ENCODE assay signal across 8 cellular contexts in the genomic region with DNA sequence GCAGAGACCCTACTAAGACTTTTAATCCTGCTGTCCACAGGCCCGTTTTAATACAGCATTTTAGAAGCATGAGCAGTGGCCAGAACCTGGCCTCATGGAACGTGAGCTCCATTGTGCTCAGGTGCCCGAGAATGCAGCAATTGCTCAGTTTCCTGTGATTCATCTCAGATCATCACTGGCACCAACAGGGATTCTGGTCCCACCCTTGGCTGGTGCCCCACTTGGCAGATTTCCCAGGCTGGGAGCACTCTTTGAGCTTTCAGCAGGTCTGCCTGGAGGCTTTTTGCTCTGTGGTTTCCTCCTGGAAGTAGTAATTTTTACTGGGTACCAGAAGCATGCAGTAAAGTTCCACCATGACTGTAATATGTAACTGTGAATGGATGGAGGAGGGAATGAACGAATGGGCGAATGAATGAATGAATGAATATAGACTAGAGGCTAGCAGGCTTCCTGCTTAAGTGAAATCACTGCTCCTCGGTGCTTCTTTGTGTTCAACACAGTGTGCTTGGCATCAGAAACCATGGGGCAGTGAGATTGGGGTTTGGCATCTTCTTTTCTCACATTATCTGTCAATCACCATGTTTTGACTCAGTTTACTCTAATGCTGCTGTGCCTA.
DNase-seq lines count a peak whose midpoint lies in the region; ATAC-seq, FAIRE-seq and TF ChIP-seq lines count a peak whose summit lies in the region.

No MANE protein-coding gene starts in this region.

- in situ Hi-C loops in GM13977 (cut with MboI; ENCODE audit: low pct_unique_long_range_greater_than_20kb, low sequenced_read_pairs, unreplicated experiment): no loop called here

- FAIRE-seq in HTR-8/SVneo (lab: Jason Lieb, UNC): peak; percentile 44

- no peak for TF ChIP-seq CTCF in AG09319 (IDR thresholded peaks at IDR 0.05; ENCODE audit: low read depth, low read length)
- no peak for TF ChIP-seq CTCF in GM13977 (IDR thresholded peaks at IDR 0.05; ENCODE audit: extremely low read depth, insufficient read depth, missing control alignments)

- ATAC-seq in GM18505 (IDR thresholded peaks at IDR 0.05; ENCODE audit: unreplicated experiment) (no peak), GM18870 (IDR thresholded peaks at IDR 0.05; ENCODE audit: unreplicated experiment) (no peak)

- no peak for TF ChIP-seq POLR2A in GM18505 (IDR thresholded peaks at IDR 0.05; ENCODE audit: borderline replicate concordance, extremely low read depth, insufficient read depth, insufficient read length)

- DNase-seq in AG09319 (ENCODE audit: extremely low read depth, low read depth): peak; percentile 61
- peak; percentile 88 for DNase-seq in HTR-8/SVneo (ENCODE audit: insufficient read length, low spot score)
- DNase-seq in amniotic stem cell (lab: John Stamatoyannopoulos, UW): peak; percentile 76
- DNase-seq in iPS-NIHi11 (ENCODE audit: low spot score): peak; percentile 38
- peak; percentile 93 for DNase-seq in ureter (ENCODE audit: low spot score)
- DNase-seq in GM13977 (ENCODE audit: low spot score): no peak
